In the genomic region with DNA sequence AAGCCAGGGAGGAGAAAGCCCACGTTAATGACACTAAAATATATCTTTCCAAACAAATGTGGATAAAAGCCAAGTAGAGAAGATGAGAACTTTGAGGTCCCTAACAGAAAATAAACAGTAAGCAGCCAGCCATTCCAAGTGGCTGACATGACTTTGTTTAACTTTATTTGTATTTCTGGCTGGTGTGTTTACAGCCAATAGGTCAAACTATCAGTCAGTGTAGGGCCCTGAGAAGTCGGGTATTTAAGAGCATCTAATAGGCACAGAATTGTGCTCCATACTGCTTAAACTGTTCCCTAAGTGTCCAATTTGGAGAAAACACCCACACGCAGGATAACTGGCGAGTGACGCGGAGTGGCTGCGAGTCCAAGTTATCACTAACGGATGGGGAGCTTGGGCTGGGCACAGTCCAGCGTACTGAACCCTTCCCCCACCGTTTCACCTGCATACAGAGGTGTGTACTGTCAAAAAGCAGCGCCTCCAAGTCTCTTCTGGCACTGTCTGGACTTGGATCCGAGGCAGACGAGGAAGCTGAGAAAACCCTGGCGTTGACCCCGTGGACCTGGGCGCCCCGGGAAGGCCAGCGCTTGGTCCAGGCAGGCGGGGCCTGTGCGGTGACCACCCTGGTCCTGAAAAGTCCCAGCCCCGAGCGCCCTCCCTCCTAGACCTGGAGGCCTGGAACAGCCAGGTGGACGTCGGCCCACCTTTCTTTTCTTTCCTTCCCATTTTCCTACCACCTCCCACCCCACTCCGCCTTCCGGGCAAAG, we compare ENCODE assay signal across 8 cellular contexts. TPM values are rescaled to one million over a fixed set of nuclear protein-coding genes. Genes with fewer than 3 reads are reported as not detected.
DNase-seq lines count a peak whose midpoint lies in the region; ATAC-seq, FAIRE-seq and TF ChIP-seq lines count a peak whose summit lies in the region.

No MANE protein-coding gene starts in this region.

- H3K9me1 ChIP-seq in IMR-90 (ENCODE audit: insufficient read depth, low read length) = peaks cover 3% of the 10 kb centered on the region; the same call in 1 of the 2 replicates

- H3K9me3 ChIP-seq in IMR-90 (ENCODE audit: control insufficient read depth, insufficient read depth, low read length) = no peaks in the 10 kb centered on the region

- H3K27me3 ChIP-seq in IMR-90 (ENCODE audit: control insufficient read depth, insufficient read depth, low read length) (no peaks in the 10 kb centered on the region), bronchial epithelial cell (ENCODE audit: control insufficient read depth, insufficient read depth, low read length) (no peaks in the 10 kb centered on the region)

- H3K14ac ChIP-seq in IMR-90 (replicated peaks; ENCODE audit: low read depth, low read length) = peak overlapping the region; percentile 93

- H2BK120ac ChIP-seq in IMR-90 (ENCODE audit: low read depth, low read length) = peak overlapping the region; percentile 86

- TF ChIP-seq RAD21 in IMR-90 (IDR thresholded peaks at IDR 0.05; ENCODE audit: low read length) = no peak

- in situ Hi-C loops in IMR-90 (cut with MboI; ENCODE audit: low sequenced_read_pairs) = no loop called here

- H2BK15ac ChIP-seq in IMR-90 (ENCODE audit: low read depth, low read length) = peak overlapping the region; percentile 91; the same call in 1 of the 3 replicates

- H2BK5ac ChIP-seq in IMR-90 (ENCODE audit: low read depth, low read length, poor library complexity, severe bottlenecking) = peak overlapping the region; percentile 68

- peak overlapping the region; percentile 96 for H3K4ac ChIP-seq in IMR-90 (ENCODE audit: low read depth, low read length)

- peak overlapping the region; percentile 32 for H3K56ac ChIP-seq in IMR-90 (ENCODE audit: extremely low read depth, insufficient read depth, low read length)

- H3K23ac ChIP-seq in IMR-90 (ENCODE audit: low read depth, low read length) = peak overlapping the region; percentile 49; the same call in 1 of the 2 replicates

- H4K91ac ChIP-seq in IMR-90 (ENCODE audit: insufficient read depth, low read depth, low read length) = peak overlapping the region; percentile 93

- WGBS in IMR-90 (ENCODE audit: extremely low coverage in 2 of 2, insufficient read length in 1 of 2), 2 experiments = 19% methylated on average over 7 of the region's 26 CpGs; no CpG with 5 or more reads in 1 of the 2 experiments

- DNase-seq in IMR-90 (no peak), bronchial epithelial cell (ENCODE audit: low read depth) (peak; percentile 49), left lobe of liver (ENCODE audit: low spot score) (peak; percentile 67), substantia nigra (lab: John Stamatoyannopoulos, UW) (peak in 7 of 49 donors; percentile 21 to 69 (median 36)), 8988T (no peak), NCI-H187 treated with DMSO at 0.1 percent for 48 hours (lab: John Stamatoyannopoulos, UW) (no peak)

- ATAC-seq in GM18907 (IDR thresholded peaks at IDR 0.05; ENCODE audit: unreplicated experiment) (peak; percentile 4), IMR-90 (ENCODE audit: low read depth) (peak; percentile 17), left lobe of liver (peak; percentile 73), HG02938 (IDR thresholded peaks at IDR 0.05; ENCODE audit: unreplicated experiment) (no peak)

- TF ChIP-seq CTCF in IMR-90 (conservative IDR thresholded peaks at IDR 0.05; ENCODE audit: low read depth, low read length) = no peak
- TF ChIP-seq CTCF in bronchial epithelial cell (IDR thresholded peaks at IDR 0.05; ENCODE audit: insufficient read depth, low read length, severe bottlenecking) = no peak

- H3K4me2 ChIP-seq in IMR-90 (ENCODE audit: low read depth, low read length) = peak overlapping the region; percentile 81

- peak overlapping the region; percentile 33 for H2BK20ac ChIP-seq in IMR-90 (ENCODE audit: low read depth, low read length)

- H4K5ac ChIP-seq in IMR-90 (ENCODE audit: low read depth, low read length) = peak overlapping the region; percentile 98

- H3K9ac ChIP-seq in IMR-90 (ENCODE audit: low read depth, low read length) = peak overlapping the region; percentile 70

- POLR2A ChIA-PET in IMR-90 (lab: Charles Lee; ENCODE audit: unreplicated experiment) = no interaction called here

- H3K4me1 ChIP-seq in IMR-90 (ENCODE audit: control insufficient read depth, insufficient read depth, low read length) = peaks cover 9% of the 10 kb centered on the region

- 0 out of 2 replicates have a peak, but pooled peaks cover 1% of the 10 kb centered on the region for H3K36me3 ChIP-seq in IMR-90 (ENCODE audit: control insufficient read depth, insufficient read depth, low read length)
- peaks cover 4% of the 10 kb centered on the region for H3K36me3 ChIP-seq in bronchial epithelial cell (ENCODE audit: control insufficient read depth, insufficient read depth, low read length)

- peak overlapping the region; percentile 87 for H3K18ac ChIP-seq in IMR-90 (ENCODE audit: low read depth, low read length)

- peak overlapping the region; percentile 93 for H2AK9ac ChIP-seq in IMR-90 (replicated peaks; ENCODE audit: low read depth, low read length, poor library complexity)

- H2AK5ac ChIP-seq in IMR-90 (ENCODE audit: low read depth, low read length) = peak overlapping the region; percentile 89

- H4K8ac ChIP-seq in IMR-90 (ENCODE audit: low read depth in 2 of 2, low read length in 2 of 2) = peak overlapping the region; percentile 30 to 98; a peak in 3 of 4 replicates

- no peak for TF ChIP-seq POLR2A in IMR-90 (IDR thresholded peaks at IDR 0.05; ENCODE audit: low read depth, low read length)

- no peaks in the 10 kb centered on the region for H4K20me1 ChIP-seq in IMR-90 (ENCODE audit: insufficient read depth, low read length)

- CTCF ChIA-PET in IMR-90 (lab: Yijun Ruan, JAX) = interaction anchor here (0.6 kb wide), 1 partner anchor 444 kb away, joined by 7 read pairs; no protein-coding TSS in a partner anchor

- H3K79me1 ChIP-seq in IMR-90 (ENCODE audit: low read depth in 1 of 2, low read length in 2 of 2) = peaks cover 4 to 8% of the 10 kb centered on the region in 2 experiments; a peak in 3 of 4 replicates

- H3K27ac ChIP-seq in IMR-90 (ENCODE audit: insufficient read depth, low read length) (peak overlapping the region; percentile 81), substantia nigra (ENCODE audit: low read depth, low read length, poor library complexity, severe bottlenecking) (peak overlapping the region; percentile 84)

- intact Hi-C loops in IMR-90 (cut with micrococcal nuclease) = loop anchor here (5.0 kb wide), 1 partner anchor 241 kb away; a partner anchor contains a TSS

- peak overlapping the region; percentile 61 for H3K4me3 ChIP-seq in IMR-90 (ENCODE audit: insufficient read depth, low read depth, low read length)
- H3K4me3 ChIP-seq in bronchial epithelial cell (ENCODE audit: low read depth, low read length) = peak overlapping the region; percentile 56

- dilution Hi-C loops in IMR-90 (cut with HindIII; ENCODE audit: low sequenced_read_pairs, unreplicated experiment) = no loop called here

- BruUV-seq in IMR-90 (replicated peaks; lab: Mats Ljungman, UMichigan) = no TSS peak

- no peak for FAIRE-seq in bronchial epithelial cell (lab: Jason Lieb, UNC)

- peak overlapping the region; percentile 91 for H2AFZ ChIP-seq in IMR-90 (replicated peaks; ENCODE audit: low read length, poor library complexity)

TF ChIP-seq in IMR-90, 13 proteins besides CTCF, POLR2A, EP300 and RAD21:
- no peak for TF ChIP-seq BHLHE40 (IDR thresholded peaks at IDR 0.05; ENCODE audit: low read depth, low read length)
- TF ChIP-seq SMC3 (IDR thresholded peaks at IDR 0.05; ENCODE audit: low read depth, low read length) = no peak

RNA-seq across cellular contexts. Expression of a gene that starts 0.7 kb away (rescaled TPM):
- 44.7 and 57.7 TPM in 2 replicates for total RNA-seq in IMR-90 (2012; rRNA removed)
- polyA plus RNA-seq in IMR-90 (2012; rRNA removed) = 26.2 and 41.3 TPM in 2 replicates
- polyA plus RNA-seq in IMR-90 (2012; cell fraction: cytosol; rRNA removed) = 11.6 and 35.4 TPM in 2 replicates
- polyA plus RNA-seq in IMR-90 (2012; cell fraction: nucleus; rRNA removed; ENCODE audit: low replicate concordance) = 27.9 and 111 TPM in 2 replicates
- total RNA-seq in bronchial epithelial cell = 49.2 and 53.0 TPM in 2 replicates
- total RNA-seq in left lobe of liver = 24.4 TPM

Comparison
In these comparisons a context has a peak if more than half of its experiments do, and no peak if none do; other contexts are left out.
1. DNase-seq: peak in bronchial epithelial cell (single experiment) and left lobe of liver (single experiment); none in IMR-90 (single experiment), 8988T (single experiment) and NCI-H187 treated with DMSO at 0.1 percent for 48 hours (single experiment).